In the genomic region with DNA sequence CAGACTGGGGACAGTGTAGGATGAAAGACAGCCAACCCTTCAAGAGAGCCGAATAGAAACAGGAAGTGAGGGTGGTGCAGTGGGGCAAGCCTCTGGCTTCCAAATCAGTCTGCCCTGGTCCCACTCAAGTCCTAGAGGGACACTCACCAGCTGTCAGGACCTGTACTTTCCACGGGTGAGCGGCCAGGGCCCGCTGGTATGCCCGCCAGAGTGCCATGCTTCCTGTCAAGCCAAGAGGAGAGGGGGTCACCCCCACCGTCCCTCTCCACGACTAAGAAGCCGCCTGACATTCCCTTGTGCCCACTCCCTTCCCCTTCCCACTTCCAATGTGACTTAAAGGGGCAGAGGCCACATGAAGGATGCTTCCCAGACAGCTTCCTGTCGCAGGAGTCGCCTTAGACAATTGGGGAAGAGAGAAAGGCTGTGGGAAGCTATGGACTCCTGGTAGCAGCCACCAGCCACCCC, we compare ENCODE assay signal across 1 cellular context.
TF ChIP-seq lines count a peak whose summit lies in the region.

No MANE protein-coding gene starts in this region.

TF ChIP-seq in HepG2, 621 proteins besides CTCF, POLR2A, EP300 and RAD21 (continues in another document):
- TF ChIP-seq HIVEP1 (CRISPR knock-in tag; IDR thresholded peaks at IDR 0.05) (0 out of 2 replicates have a peak, but pooled peaks have one; percentile 13), ZSCAN25 (CRISPR knock-in tag; IDR thresholded peaks at IDR 0.05) (0 out of 2 replicates have a peak, but pooled peaks have one; percentile 9), HDAC2 (CRISPR knock-in tag; IDR thresholded peaks at IDR 0.05) (no peak), KLF9 (CRISPR knock-in tag; IDR thresholded peaks at IDR 0.05; ENCODE audit: low read depth) (no peak), MEIS1 (CRISPR knock-in tag; IDR thresholded peaks at IDR 0.05; ENCODE audit: borderline replicate concordance) (no peak), ATF1 (CRISPR knock-in tag; IDR thresholded peaks at IDR 0.05) (no peak), RCOR2 (CRISPR knock-in tag; IDR thresholded peaks at IDR 0.05) (no peak), ZNF350 (CRISPR knock-in tag; IDR thresholded peaks at IDR 0.05; ENCODE audit: borderline replicate concordance, low read depth) (no peak), ZNF121 (CRISPR knock-in tag; IDR thresholded peaks at IDR 0.05) (no peak), HOXA3 (CRISPR knock-in tag; IDR thresholded peaks at IDR 0.05) (no peak), FOXA3 (CRISPR knock-in tag; IDR thresholded peaks at IDR 0.05) (no peak), MAFF (IDR thresholded peaks at IDR 0.05; ENCODE audit: low read depth, low read length) (no peak), EED (CRISPR knock-in tag; IDR thresholded peaks at IDR 0.05) (no peak), IRF2 (CRISPR knock-in tag; IDR thresholded peaks at IDR 0.05) (no peak), RELA (CRISPR knock-in tag; IDR thresholded peaks at IDR 0.05) (no peak), THAP11 (CRISPR knock-in tag; IDR thresholded peaks at IDR 0.05) (no peak), ZNF3 (CRISPR knock-in tag; IDR thresholded peaks at IDR 0.05) (no peak), SMAD9 (CRISPR knock-in tag; IDR thresholded peaks at IDR 0.05) (0 out of 2 replicates have a peak, but pooled peaks have one; percentile 32), NCOA2 (CRISPR knock-in tag; IDR thresholded peaks at IDR 0.05) (no peak)
- TF ChIP-seq, protein P1, sequence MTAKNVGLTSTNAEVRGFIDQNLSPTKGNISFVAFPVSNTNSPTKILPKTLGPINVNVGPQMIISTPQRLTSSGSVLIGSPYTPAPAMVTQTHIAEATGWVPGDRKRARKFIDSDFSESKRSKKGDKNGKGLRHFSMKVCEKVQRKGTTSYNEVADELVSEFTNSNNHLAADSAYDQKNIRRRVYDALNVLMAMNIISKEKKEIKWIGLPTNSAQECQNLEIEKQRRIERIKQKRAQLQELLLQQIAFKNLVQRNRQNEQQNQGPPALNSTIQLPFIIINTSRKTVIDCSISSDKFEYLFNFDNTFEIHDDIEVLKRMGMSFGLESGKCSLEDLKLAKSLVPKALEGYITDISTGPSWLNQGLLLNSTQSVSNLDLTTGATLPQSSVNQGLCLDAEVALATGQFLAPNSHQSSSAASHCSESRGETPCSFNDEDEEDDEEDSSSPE (CRISPR knock-in tag; IDR thresholded peaks at IDR 0.05) = no peak
- TF ChIP-seq, protein P2, sequence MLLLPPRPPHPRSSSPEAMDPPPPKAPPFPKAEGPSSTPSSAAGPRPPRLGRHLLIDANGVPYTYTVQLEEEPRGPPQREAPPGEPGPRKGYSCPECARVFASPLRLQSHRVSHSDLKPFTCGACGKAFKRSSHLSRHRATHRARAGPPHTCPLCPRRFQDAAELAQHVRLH (CRISPR knock-in tag; IDR thresholded peaks at IDR 0.05; ENCODE audit: borderline replicate concordance, low read depth) = no peak
- TF ChIP-seq, protein P3, sequence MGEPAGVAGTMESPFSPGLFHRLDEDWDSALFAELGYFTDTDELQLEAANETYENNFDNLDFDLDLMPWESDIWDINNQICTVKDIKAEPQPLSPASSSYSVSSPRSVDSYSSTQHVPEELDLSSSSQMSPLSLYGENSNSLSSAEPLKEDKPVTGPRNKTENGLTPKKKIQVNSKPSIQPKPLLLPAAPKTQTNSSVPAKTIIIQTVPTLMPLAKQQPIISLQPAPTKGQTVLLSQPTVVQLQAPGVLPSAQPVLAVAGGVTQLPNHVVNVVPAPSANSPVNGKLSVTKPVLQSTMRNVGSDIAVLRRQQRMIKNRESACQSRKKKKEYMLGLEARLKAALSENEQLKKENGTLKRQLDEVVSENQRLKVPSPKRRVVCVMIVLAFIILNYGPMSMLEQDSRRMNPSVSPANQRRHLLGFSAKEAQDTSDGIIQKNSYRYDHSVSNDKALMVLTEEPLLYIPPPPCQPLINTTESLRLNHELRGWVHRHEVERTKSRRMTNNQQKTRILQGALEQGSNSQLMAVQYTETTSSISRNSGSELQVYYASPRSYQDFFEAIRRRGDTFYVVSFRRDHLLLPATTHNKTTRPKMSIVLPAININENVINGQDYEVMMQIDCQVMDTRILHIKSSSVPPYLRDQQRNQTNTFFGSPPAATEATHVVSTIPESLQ (CRISPR knock-in tag; conservative IDR thresholded peaks at IDR 0.05) = no peak
- TF ChIP-seq, protein P4, sequence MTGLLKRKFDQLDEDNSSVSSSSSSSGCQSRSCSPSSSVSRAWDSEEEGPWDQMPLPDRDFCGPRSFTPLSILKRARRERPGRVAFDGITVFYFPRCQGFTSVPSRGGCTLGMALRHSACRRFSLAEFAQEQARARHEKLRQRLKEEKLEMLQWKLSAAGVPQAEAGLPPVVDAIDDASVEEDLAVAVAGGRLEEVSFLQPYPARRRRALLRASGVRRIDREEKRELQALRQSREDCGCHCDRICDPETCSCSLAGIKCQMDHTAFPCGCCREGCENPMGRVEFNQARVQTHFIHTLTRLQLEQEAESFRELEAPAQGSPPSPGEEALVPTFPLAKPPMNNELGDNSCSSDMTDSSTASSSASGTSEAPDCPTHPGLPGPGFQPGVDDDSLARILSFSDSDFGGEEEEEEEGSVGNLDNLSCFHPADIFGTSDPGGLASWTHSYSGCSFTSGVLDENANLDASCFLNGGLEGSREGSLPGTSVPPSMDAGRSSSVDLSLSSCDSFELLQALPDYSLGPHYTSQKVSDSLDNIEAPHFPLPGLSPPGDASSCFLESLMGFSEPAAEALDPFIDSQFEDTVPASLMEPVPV (CRISPR knock-in tag; IDR thresholded peaks at IDR 0.05) = peak; percentile 69; the same call in 1 of the 2 replicates
- TF ChIP-seq, protein P5, sequence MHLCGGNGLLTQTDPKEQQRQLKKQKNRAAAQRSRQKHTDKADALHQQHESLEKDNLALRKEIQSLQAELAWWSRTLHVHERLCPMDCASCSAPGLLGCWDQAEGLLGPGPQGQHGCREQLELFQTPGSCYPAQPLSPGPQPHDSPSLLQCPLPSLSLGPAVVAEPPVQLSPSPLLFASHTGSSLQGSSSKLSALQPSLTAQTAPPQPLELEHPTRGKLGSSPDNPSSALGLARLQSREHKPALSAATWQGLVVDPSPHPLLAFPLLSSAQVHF (CRISPR knock-in tag; IDR thresholded peaks at IDR 0.05) = no peak
- TF ChIP-seq, protein P6, sequence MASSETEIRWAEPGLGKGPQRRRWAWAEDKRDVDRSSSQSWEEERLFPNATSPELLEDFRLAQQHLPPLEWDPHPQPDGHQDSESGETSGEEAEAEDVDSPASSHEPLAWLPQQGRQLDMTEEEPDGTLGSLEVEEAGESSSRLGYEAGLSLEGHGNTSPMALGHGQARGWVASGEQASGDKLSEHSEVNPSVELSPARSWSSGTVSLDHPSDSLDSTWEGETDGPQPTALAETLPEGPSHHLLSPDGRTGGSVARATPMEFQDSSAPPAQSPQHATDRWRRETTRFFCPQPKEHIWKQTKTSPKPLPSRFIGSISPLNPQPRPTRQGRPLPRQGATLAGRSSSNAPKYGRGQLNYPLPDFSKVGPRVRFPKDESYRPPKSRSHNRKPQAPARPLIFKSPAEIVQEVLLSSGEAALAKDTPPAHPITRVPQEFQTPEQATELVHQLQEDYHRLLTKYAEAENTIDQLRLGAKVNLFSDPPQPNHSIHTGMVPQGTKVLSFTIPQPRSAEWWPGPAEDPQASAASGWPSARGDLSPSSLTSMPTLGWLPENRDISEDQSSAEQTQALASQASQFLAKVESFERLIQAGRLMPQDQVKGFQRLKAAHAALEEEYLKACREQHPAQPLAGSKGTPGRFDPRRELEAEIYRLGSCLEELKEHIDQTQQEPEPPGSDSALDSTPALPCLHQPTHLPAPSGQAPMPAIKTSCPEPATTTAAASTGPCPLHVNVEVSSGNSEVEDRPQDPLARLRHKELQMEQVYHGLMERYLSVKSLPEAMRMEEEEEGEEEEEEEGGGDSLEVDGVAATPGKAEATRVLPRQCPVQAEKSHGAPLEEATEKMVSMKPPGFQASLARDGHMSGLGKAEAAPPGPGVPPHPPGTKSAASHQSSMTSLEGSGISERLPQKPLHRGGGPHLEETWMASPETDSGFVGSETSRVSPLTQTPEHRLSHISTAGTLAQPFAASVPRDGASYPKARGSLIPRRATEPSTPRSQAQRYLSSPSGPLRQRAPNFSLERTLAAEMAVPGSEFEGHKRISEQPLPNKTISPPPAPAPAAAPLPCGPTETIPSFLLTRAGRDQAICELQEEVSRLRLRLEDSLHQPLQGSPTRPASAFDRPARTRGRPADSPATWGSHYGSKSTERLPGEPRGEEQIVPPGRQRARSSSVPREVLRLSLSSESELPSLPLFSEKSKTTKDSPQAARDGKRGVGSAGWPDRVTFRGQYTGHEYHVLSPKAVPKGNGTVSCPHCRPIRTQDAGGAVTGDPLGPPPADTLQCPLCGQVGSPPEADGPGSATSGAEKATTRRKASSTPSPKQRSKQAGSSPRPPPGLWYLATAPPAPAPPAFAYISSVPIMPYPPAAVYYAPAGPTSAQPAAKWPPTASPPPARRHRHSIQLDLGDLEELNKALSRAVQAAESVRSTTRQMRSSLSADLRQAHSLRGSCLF (CRISPR knock-in tag; IDR thresholded peaks at IDR 0.05; ENCODE audit: borderline replicate concordance) = no peak
- TF ChIP-seq, protein P7, sequence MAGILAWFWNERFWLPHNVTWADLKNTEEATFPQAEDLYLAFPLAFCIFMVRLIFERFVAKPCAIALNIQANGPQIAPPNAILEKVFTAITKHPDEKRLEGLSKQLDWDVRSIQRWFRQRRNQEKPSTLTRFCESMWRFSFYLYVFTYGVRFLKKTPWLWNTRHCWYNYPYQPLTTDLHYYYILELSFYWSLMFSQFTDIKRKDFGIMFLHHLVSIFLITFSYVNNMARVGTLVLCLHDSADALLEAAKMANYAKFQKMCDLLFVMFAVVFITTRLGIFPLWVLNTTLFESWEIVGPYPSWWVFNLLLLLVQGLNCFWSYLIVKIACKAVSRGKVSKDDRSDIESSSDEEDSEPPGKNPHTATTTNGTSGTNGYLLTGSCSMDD (CRISPR knock-in tag; IDR thresholded peaks at IDR 0.05) = no peak
- TF ChIP-seq, protein P8, sequence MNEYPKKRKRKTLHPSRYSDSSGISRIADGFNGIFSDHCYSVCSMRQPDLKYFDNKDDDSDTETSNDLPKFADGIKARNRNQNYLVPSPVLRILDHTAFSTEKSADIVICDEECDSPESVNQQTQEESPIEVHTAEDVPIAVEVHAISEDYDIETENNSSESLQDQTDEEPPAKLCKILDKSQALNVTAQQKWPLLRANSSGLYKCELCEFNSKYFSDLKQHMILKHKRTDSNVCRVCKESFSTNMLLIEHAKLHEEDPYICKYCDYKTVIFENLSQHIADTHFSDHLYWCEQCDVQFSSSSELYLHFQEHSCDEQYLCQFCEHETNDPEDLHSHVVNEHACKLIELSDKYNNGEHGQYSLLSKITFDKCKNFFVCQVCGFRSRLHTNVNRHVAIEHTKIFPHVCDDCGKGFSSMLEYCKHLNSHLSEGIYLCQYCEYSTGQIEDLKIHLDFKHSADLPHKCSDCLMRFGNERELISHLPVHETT (CRISPR knock-in tag; conservative IDR thresholded peaks at IDR 0.05) = no peak
- TF ChIP-seq, protein P9, sequence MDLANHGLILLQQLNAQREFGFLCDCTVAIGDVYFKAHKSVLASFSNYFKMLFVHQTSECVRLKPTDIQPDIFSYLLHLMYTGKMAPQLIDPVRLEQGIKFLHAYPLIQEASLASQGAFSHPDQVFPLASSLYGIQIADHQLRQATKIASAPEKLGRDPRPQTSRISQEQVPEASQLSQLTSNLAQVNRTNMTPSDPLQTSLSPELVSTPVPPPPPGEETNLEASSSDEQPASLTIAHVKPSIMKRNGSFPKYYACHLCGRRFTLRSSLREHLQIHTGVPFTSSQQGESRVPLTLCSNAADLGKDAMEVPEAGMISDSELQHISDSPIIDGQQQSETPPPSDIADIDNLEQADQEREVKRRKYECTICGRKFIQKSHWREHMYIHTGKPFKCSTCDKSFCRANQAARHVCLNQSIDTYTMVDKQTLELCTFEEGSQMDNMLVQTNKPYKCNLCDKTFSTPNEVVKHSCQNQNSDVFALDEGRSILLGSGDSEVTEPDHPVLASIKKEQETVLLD (CRISPR knock-in tag; IDR thresholded peaks at IDR 0.05; ENCODE audit: low read depth) = no peak
- TF ChIP-seq, protein P10, sequence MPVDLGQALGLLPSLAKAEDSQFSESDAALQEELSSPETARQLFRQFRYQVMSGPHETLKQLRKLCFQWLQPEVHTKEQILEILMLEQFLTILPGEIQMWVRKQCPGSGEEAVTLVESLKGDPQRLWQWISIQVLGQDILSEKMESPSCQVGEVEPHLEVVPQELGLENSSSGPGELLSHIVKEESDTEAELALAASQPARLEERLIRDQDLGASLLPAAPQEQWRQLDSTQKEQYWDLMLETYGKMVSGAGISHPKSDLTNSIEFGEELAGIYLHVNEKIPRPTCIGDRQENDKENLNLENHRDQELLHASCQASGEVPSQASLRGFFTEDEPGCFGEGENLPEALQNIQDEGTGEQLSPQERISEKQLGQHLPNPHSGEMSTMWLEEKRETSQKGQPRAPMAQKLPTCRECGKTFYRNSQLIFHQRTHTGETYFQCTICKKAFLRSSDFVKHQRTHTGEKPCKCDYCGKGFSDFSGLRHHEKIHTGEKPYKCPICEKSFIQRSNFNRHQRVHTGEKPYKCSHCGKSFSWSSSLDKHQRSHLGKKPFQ (CRISPR knock-in tag; IDR thresholded peaks at IDR 0.05; ENCODE audit: insufficient replicate concordance) = no peak
- TF ChIP-seq, protein P11, sequence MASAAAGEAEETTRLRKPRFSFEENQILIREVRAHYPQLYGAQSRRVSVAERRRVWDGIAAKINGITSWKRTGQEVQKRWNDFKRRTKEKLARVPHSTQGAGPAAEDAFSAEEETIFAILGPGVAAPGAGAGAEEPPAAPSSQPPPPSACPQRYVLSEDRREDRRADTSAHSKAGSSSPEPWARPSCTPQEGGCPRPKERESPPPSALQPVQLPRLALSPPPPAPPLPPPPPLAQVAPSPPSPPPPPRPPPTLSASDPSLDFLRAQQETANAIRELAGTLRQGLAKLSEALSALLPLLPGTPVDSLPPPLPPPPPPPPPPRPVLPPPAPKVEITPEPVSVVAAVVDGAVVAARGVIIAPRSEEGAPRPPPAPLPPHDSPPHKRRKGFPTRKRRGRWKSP (CRISPR knock-in tag; IDR thresholded peaks at IDR 0.05) = 0 out of 2 replicates have a peak, but pooled peaks have one; percentile 16
- TF ChIP-seq, protein P12, sequence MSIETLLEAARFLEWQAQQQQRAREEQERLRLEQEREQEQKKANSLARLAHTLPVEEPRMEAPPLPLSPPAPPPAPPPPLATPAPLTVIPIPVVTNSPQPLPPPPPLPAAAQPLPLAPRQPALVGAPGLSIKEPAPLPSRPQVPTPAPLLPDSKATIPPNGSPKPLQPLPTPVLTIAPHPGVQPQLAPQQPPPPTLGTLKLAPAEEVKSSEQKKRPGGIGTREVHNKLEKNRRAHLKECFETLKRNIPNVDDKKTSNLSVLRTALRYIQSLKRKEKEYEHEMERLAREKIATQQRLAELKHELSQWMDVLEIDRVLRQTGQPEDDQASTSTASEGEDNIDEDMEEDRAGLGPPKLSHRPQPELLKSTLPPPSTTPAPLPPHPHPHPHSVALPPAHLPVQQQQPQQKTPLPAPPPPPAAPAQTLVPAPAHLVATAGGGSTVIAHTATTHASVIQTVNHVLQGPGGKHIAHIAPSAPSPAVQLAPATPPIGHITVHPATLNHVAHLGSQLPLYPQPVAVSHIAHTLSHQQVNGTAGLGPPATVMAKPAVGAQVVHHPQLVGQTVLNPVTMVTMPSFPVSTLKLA (IDR thresholded peaks at IDR 0.05) = no peak
- TF ChIP-seq, protein P13, sequence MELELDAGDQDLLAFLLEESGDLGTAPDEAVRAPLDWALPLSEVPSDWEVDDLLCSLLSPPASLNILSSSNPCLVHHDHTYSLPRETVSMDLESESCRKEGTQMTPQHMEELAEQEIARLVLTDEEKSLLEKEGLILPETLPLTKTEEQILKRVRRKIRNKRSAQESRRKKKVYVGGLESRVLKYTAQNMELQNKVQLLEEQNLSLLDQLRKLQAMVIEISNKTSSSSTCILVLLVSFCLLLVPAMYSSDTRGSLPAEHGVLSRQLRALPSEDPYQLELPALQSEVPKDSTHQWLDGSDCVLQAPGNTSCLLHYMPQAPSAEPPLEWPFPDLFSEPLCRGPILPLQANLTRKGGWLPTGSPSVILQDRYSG (CRISPR knock-in tag; IDR thresholded peaks at IDR 0.05) = no peak
